24 cellular contexts compared by ENCODE assay signal in the genomic region with DNA sequence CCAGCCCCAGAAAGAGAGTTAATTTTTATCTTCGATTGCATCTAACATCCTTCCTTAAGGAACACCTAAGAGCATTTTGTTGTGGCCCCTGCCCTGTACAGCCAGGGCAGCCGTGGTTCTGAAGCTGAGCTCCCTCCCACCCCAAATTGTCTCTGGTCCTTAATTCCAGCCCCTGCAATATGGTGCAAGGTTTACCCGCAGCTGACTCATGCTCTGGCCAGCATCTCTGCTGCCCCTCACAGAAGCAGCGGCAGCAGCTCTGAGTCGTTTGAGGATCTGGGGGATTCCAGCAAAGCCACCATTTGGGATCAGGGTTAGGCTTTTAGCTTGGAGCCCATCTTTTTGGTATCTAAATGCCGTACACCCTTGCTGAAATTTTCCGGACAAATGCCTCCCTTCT. TPM values are rescaled to one million over a fixed set of nuclear protein-coding genes. Genes with fewer than 3 reads are reported as not detected.
DNase-seq lines count a peak whose midpoint lies in the region; ATAC-seq, FAIRE-seq and TF ChIP-seq lines count a peak whose summit lies in the region.
"Had no signal": no experiment of that assay in that cellular context is flagged by ENCODE, and none has a peak within 500 bp of the region (broad histone marks: within the 10 kb centered on the region; RNA-seq: fewer than 3 reads in every experiment).

No MANE protein-coding gene starts in this region.

- H3K4me2 ChIP-seq in SK-N-SH (no peak overlapping the region), IMR-90 (ENCODE audit: low read depth, low read length) (no peak overlapping the region), HepG2 (ENCODE audit: low read depth, low read length) (no peak overlapping the region)
- H3K4me2 ChIP-seq: GM23338, KMS-11 had no signal

- H3K4me3 Mint-ChIP-seq in progenitor cell of endocrine pancreas (ENCODE audit: low read depth) = peak overlapping the region; percentile 93
- H3K4me3 Mint-ChIP-seq: GM23338 had no signal

- H3K4me3 ChIP-seq in SK-N-SH (ENCODE audit: low read depth in 2 of 2, low read length in 1 of 2) (peak overlapping the region in 1 of 2 experiments; percentile 58; a peak in 1 of 4 replicates), IMR-90 (ENCODE audit: insufficient read depth, low read depth, low read length) (no peak overlapping the region), HepG2 (replicated peaks in 1 of 3; ENCODE audit: insufficient read depth in 1 of 3, low read depth in 2 of 3, low read length in 3 of 3) (no peak overlapping the region), stomach (no peak overlapping the region)
- H3K4me3 ChIP-seq: GM23338, HAP-1 had no signal

- H3K9me1 ChIP-seq in IMR-90 (ENCODE audit: insufficient read depth, low read length) = no peaks in the 10 kb centered on the region

- H3K36me3 Mint-ChIP-seq in progenitor cell of endocrine pancreas (ENCODE audit: insufficient read depth) = peaks cover 52% of the 10 kb centered on the region
- H3K36me3 Mint-ChIP-seq: CD14-positive monocyte had no signal

- H3K23ac ChIP-seq in IMR-90 (ENCODE audit: low read depth, low read length) = no peak overlapping the region

- CTCF ChIA-PET in SK-N-SH (lab: Yijun Ruan, JAX) (interaction anchor here (0.6 to 4.3 kb wide), 8 partner anchors 49 to 348 kb away, joined by 3 to 16 read pairs (median 4); no protein-coding TSS in a partner anchor), IMR-90 (lab: Yijun Ruan, JAX) (interaction anchor here (1.3 kb wide), 1 partner anchor 12 kb away, joined by 3 read pairs; no protein-coding TSS in a partner anchor), HepG2 (lab: Yijun Ruan, JAX; ENCODE audit: low intra/inter-chr PET ratio, low total read pairs) (no interaction called here)

- no peak overlapping the region for H3K14ac ChIP-seq in IMR-90 (replicated peaks; ENCODE audit: low read depth, low read length)

- no peaks in the 10 kb centered on the region for H3K79me1 ChIP-seq in IMR-90 (ENCODE audit: low read depth in 1 of 2, low read length in 2 of 2)

- H3K9me3 Mint-ChIP-seq in progenitor cell of endocrine pancreas (ENCODE audit: low read depth) = peaks cover 9% of the 10 kb centered on the region

- peaks cover 0 to 79% of the 10 kb centered on the region in 2 experiments; a peak in 1 of 4 replicates for H3K4me1 ChIP-seq in SK-N-SH (ENCODE audit: control insufficient read depth in 1 of 2, insufficient read depth in 2 of 2, low read depth in 1 of 2, low read length in 1 of 2)
- H3K4me1 ChIP-seq in IMR-90 (ENCODE audit: control insufficient read depth, insufficient read depth, low read length) = no peaks in the 10 kb centered on the region
- peaks cover 40% of the 10 kb centered on the region for H3K4me1 ChIP-seq in HepG2 (ENCODE audit: insufficient read depth, low read length)
- peaks cover 0 to 9% (median 2%) of the 10 kb centered on the region in 4 donors for H3K4me1 ChIP-seq in stomach
- H3K4me1 ChIP-seq: HAP-1 had no signal

- H2AFZ ChIP-seq in SK-N-SH (ENCODE audit: low read depth) (no peak overlapping the region), IMR-90 (replicated peaks; ENCODE audit: low read length, poor library complexity) (no peak overlapping the region), HepG2 (ENCODE audit: low read length) (no peak overlapping the region)
- H2AFZ ChIP-seq: GM23338 had no signal

- H3K9me3 ChIP-seq in SK-N-SH = no peaks in the 10 kb centered on the region
- no peaks in the 10 kb centered on the region for H3K9me3 ChIP-seq in IMR-90 (ENCODE audit: control insufficient read depth, insufficient read depth, low read length)
- no peaks in the 10 kb centered on the region for H3K9me3 ChIP-seq in HepG2 (ENCODE audit: low read length)
- H3K9me3 ChIP-seq in stomach = peaks cover 0 to 8% (median 0%) of the 10 kb centered on the region in 4 donors
- H3K9me3 ChIP-seq: HAP-1 had no signal

- H4K20me1 ChIP-seq in SK-N-SH (ENCODE audit: insufficient read depth) (no peaks in the 10 kb centered on the region), IMR-90 (ENCODE audit: insufficient read depth, low read length) (no peaks in the 10 kb centered on the region; the same call in 1 of the 2 replicates), HepG2 (ENCODE audit: insufficient read depth, low read length) (no peaks in the 10 kb centered on the region)

- 46% methylated on average over 5 of the region's 7 CpGs for WGBS in SK-N-SH (ENCODE audit: low lambda C conversion rate)
- 51% methylated on average over 4 of the region's 7 CpGs; no CpG with 5 or more reads in 1 of the 2 experiments for WGBS in IMR-90 (ENCODE audit: extremely low coverage in 2 of 2, insufficient read length in 1 of 2), 2 experiments
- WGBS in HepG2 (ENCODE audit: low lambda C conversion rate) = 84% methylated on average over 7 of the region's 7 CpGs
- 46 to 65% (median 55%) methylated on average over 6 to 7 of the region's 7 CpGs for WGBS in stomach, 5 donors

- no peak overlapping the region for H2AK5ac ChIP-seq in IMR-90 (ENCODE audit: low read depth, low read length)

- H3K36me3 ChIP-seq in SK-N-SH (replicated peaks in 1 of 2; ENCODE audit: control insufficient read depth in 1 of 2, insufficient read depth in 2 of 2, low read length in 1 of 2) (no peaks in the 10 kb centered on the region), IMR-90 (ENCODE audit: control insufficient read depth, insufficient read depth, low read length) (no peaks in the 10 kb centered on the region), HepG2 (replicated peaks in 1 of 2; ENCODE audit: control insufficient read depth in 1 of 2, insufficient read depth in 2 of 2, low read length in 2 of 2) (peaks cover 3 to 32% of the 10 kb centered on the region in 2 experiments), stomach (no peaks in the 10 kb centered on the region)
- H3K36me3 ChIP-seq: HAP-1 had no signal

- no peaks in the 10 kb centered on the region for H3K9me2 ChIP-seq in SK-N-SH

- DNase-seq in SK-N-SH = peak; percentile 32
- DNase-seq in IMR-90 = peak; percentile 15
- no peak for DNase-seq in HepG2 (ENCODE audit: low spot score)
- no peak for DNase-seq in progenitor cell of endocrine pancreas (ENCODE audit: low spot score, unreplicated experiment)
- DNase-seq in NOMO-1 (lab: John Stamatoyannopoulos, UW; ENCODE audit: unreplicated experiment in 2 of 2) = no peak
- DNase-seq in stomach = no peak
- no peak for DNase-seq in kidney glomerular epithelial cell (lab: John Stamatoyannopoulos, UW)
- DNase-seq: DMS53, NCI-H1105, NCI-H2029 treated with DMSO at 0.1 percent for 48 hours, NCI-H226, NCI-H510A treated with DMSO at 0.1 percent for 48 hours, NCI-H748 treated with DMSO at 0.1 percent for 48 hours, OCI-M1 had no signal

- H3K4ac ChIP-seq in IMR-90 (ENCODE audit: low read depth, low read length) = no peak overlapping the region

- H3K18ac ChIP-seq in IMR-90 (ENCODE audit: low read depth, low read length) = no peak overlapping the region

- ATAC-seq in SK-N-SH treated with all-trans-retinoic acid at 6 μM for 48 hours = no peak; the same call in 2 of the 3 replicates
- no peak for ATAC-seq in IMR-90 (ENCODE audit: low read depth)
- ATAC-seq in HepG2 = no peak
- ATAC-seq: GM23338, Right ventricle myocardium inferior had no signal

- TF ChIP-seq CTCF in SK-N-SH (IDR thresholded peaks at IDR 0.05) = no peak
- no peak for TF ChIP-seq CTCF in IMR-90 (conservative IDR thresholded peaks at IDR 0.05; ENCODE audit: low read depth, low read length)
- no peak for TF ChIP-seq CTCF in HepG2 (CRISPR knock-in tag; IDR thresholded peaks at IDR 0.05)
- no peak for TF ChIP-seq CTCF in progenitor cell of endocrine pancreas (IDR thresholded peaks at IDR 0.05; ENCODE audit: unreplicated experiment)
- no peak for TF ChIP-seq CTCF in stomach (IDR thresholded peaks at IDR 0.05)

- H3K27ac ChIP-seq in SK-N-SH (ENCODE audit: low read depth in 2 of 2, low read length in 1 of 2) (peak overlapping the region in 1 of 2 experiments; percentile 91; a peak in 2 of 4 replicates), IMR-90 (ENCODE audit: insufficient read depth, low read length) (no peak overlapping the region), HepG2 (ENCODE audit: extremely low read length, insufficient read depth, low read length) (no peak overlapping the region), stomach (no peak overlapping the region)
- H3K27ac ChIP-seq: HL-60, KMS-11 had no signal

- H3K27me3 Mint-ChIP-seq in progenitor cell of endocrine pancreas = peaks cover 23% of the 10 kb centered on the region

- H4K91ac ChIP-seq in IMR-90 (ENCODE audit: insufficient read depth, low read depth, low read length) = no peak overlapping the region

- no peaks in the 10 kb centered on the region for H3F3A ChIP-seq in SK-N-SH (replicated peaks; ENCODE audit: insufficient read depth)

- POLR2A ChIA-PET in SK-N-SH (lab: Yijun Ruan, JAX) (interaction anchor here (0.9 to 7.8 kb wide), 20 partner anchors 8 to 294 kb away, joined by 3 to 103 read pairs (median 5); no protein-coding TSS in a partner anchor), IMR-90 (lab: Charles Lee; ENCODE audit: unreplicated experiment) (interaction anchor here (1.0 kb wide), 1 partner anchor 37 kb away, joined by 4 read pairs; no protein-coding TSS in a partner anchor), HepG2 (lab: Yijun Ruan, JAX) (no interaction called here)

- BruUV-seq in IMR-90 (replicated peaks; lab: Mats Ljungman, UMichigan) (no TSS peak), HepG2 (replicated peaks; lab: Mats Ljungman, UMichigan) (no TSS peak)

- H3K27me3 ChIP-seq in SK-N-SH (ENCODE audit: insufficient read depth) = peaks cover 23% of the 10 kb centered on the region; the same call in 1 of the 2 replicates
- H3K27me3 ChIP-seq in IMR-90 (ENCODE audit: control insufficient read depth, insufficient read depth, low read length) = peaks cover 83% of the 10 kb centered on the region
- H3K27me3 ChIP-seq in HepG2 (ENCODE audit: control insufficient read depth in 1 of 2, insufficient read depth in 2 of 2, low read length in 2 of 2) = peaks cover 0 to 2% of the 10 kb centered on the region in 2 experiments; a peak in 2 of 5 replicates
- peaks cover 19 to 90% (median 42%) of the 10 kb centered on the region in 3 donors for H3K27me3 ChIP-seq in stomach

- no peak for FAIRE-seq in HepG2 (lab: Jason Lieb, UNC)
- FAIRE-seq: GM12891 had no signal

- no peak for TF ChIP-seq POLR2A in IMR-90 (IDR thresholded peaks at IDR 0.05; ENCODE audit: low read depth, low read length)
- TF ChIP-seq POLR2A in HepG2 (IDR thresholded peaks at IDR 0.05; ENCODE audit: insufficient read depth in 1 of 2, low read depth in 2 of 2, low read length in 2 of 2) = no peak
- TF ChIP-seq POLR2A in stomach (IDR thresholded peaks at IDR 0.05) = no peak

- H3K4me1 Mint-ChIP-seq in progenitor cell of endocrine pancreas (ENCODE audit: low read depth) = peaks cover 33% of the 10 kb centered on the region

- H2BK20ac ChIP-seq in IMR-90 (ENCODE audit: low read depth, low read length) = no peak overlapping the region

- no peak overlapping the region for H2BK120ac ChIP-seq in IMR-90 (ENCODE audit: low read depth, low read length)

- no peaks in the 10 kb centered on the region for H3K79me2 ChIP-seq in SK-N-SH (ENCODE audit: insufficient read depth)
- peaks cover 22% of the 10 kb centered on the region for H3K79me2 ChIP-seq in HepG2 (ENCODE audit: insufficient read depth, low read length)

- TF ChIP-seq EP300 in SK-N-SH (IDR thresholded peaks at IDR 0.05; ENCODE audit: borderline replicate concordance in 1 of 2, low read depth in 1 of 2, low read length in 1 of 2) (no peak), HepG2 (IDR thresholded peaks at IDR 0.05; ENCODE audit: low read depth in 2 of 2, low read length in 2 of 2) (no peak), HepG2 (CRISPR knock-in tag; IDR thresholded peaks at IDR 0.05; ENCODE audit: borderline replicate concordance) (no peak), stomach (IDR thresholded peaks at IDR 0.05) (no peak)

- no peak overlapping the region for H3K56ac ChIP-seq in IMR-90 (ENCODE audit: extremely low read depth, insufficient read depth, low read length)

- intact Hi-C loops in IMR-90 (cut with micrococcal nuclease) (no loop called here), HepG2 (cut with micrococcal nuclease; ENCODE audit: unreplicated experiment) (no loop called here), stomach (cut with DNase I; ENCODE audit: low total_unique reads) (no loop called here)

- dilution Hi-C loops in IMR-90 (cut with HindIII; ENCODE audit: low sequenced_read_pairs, unreplicated experiment) = no loop called here

- H2AK9ac ChIP-seq in IMR-90 (replicated peaks; ENCODE audit: low read depth, low read length, poor library complexity) = no peak overlapping the region

- in situ Hi-C loops in IMR-90 (cut with MboI; ENCODE audit: low sequenced_read_pairs) (no loop called here), HepG2 (cut with HindIII; ENCODE audit: extremely low pct_ligation_motif_present, low pct_unique_long_range_greater_than_20kb) (no loop called here)

- no peak overlapping the region for H3K9ac ChIP-seq in SK-N-SH
- H3K9ac ChIP-seq in IMR-90 (ENCODE audit: low read depth, low read length) = no peak overlapping the region
- no peak overlapping the region for H3K9ac ChIP-seq in HepG2 (ENCODE audit: insufficient read depth, low read depth, low read length)
- H3K9ac ChIP-seq: KMS-11 had no signal

- H2BK15ac ChIP-seq in IMR-90 (ENCODE audit: low read depth, low read length) = no peak overlapping the region

- TF ChIP-seq RAD21 in SK-N-SH (IDR thresholded peaks at IDR 0.05; ENCODE audit: low read length) (no peak), IMR-90 (IDR thresholded peaks at IDR 0.05; ENCODE audit: low read length) (no peak), HepG2 (CRISPR knock-in tag; IDR thresholded peaks at IDR 0.05) (no peak)

- H2BK5ac ChIP-seq in IMR-90 (ENCODE audit: low read depth, low read length, poor library complexity, severe bottlenecking) = no peak overlapping the region

- no peak overlapping the region for H4K5ac ChIP-seq in IMR-90 (ENCODE audit: low read depth, low read length)

- no peak overlapping the region for H4K8ac ChIP-seq in IMR-90 (ENCODE audit: low read depth in 2 of 2, low read length in 2 of 2)

- peak overlapping the region; percentile 41 for H3K27ac Mint-ChIP-seq in progenitor cell of endocrine pancreas
- H3K27ac Mint-ChIP-seq: CD14-positive monocyte, GM23338 had no signal

RNA-seq across cellular contexts. Expression of a gene that starts 3.3 kb away (rescaled TPM):
- 1.2 and 1.7 TPM in 2 replicates for polyA plus RNA-seq in SK-N-SH (2012; rRNA removed)
- polyA plus RNA-seq in SK-N-SH (2012; cell fraction: cytosol; rRNA removed) = 1.7 and 2.8 TPM in 2 replicates
- 0.73 and 0.87 TPM in 2 replicates for polyA plus RNA-seq in SK-N-SH (2012; cell fraction: nucleus; rRNA removed)
- total RNA-seq in IMR-90 (2012; rRNA removed) = under 0.01 TPM in 1 of 2 replicates, not detected in the other
- polyA plus RNA-seq in IMR-90 (2012; rRNA removed) = 0.07 TPM in 1 of 2 replicates, not detected in the other
- 0.03 and 0.28 TPM in 2 replicates for polyA plus RNA-seq in IMR-90 (2012; cell fraction: cytosol; rRNA removed)
- polyA plus RNA-seq in IMR-90 (2012; cell fraction: nucleus; rRNA removed; ENCODE audit: low replicate concordance) = 0.09 TPM in 1 of 2 replicates, not detected in the other
- total RNA-seq in HepG2 (2016; rRNA removed; fragmentation: Illumina TruSeq; extraction: Trizol) = 48.2 and 95.5 TPM in 2 replicates
- total RNA-seq in HepG2 (2016; cell fraction: cytosol; rRNA removed; fragmentation: Illumina TruSeq; extraction: Trizol; ENCODE audit: low read depth) = 20.1 and 21.5 TPM in 2 replicates
- 42.8 and 103 TPM in 2 replicates for total RNA-seq in HepG2 (2016; cell fraction: insoluble cytoplasmic fraction; rRNA removed; fragmentation: Illumina TruSeq; extraction: Trizol)
- total RNA-seq in HepG2 (2016; cell fraction: membrane; rRNA removed; fragmentation: Illumina TruSeq; extraction: Trizol) = 36.0 and 50.6 TPM in 2 replicates
- total RNA-seq in HepG2 (2016; cell fraction: nucleus; rRNA removed; fragmentation: Illumina TruSeq; extraction: Trizol) = 89.0 and 105 TPM in 2 replicates
- 312 and 395 TPM in 2 replicates for polyA plus RNA-seq in HepG2 (2011; rRNA removed)
- 265 and 361 TPM in 2 replicates for polyA plus RNA-seq in HepG2 (2011; cell fraction: cytosol; rRNA removed)
- 341 and 399 TPM in 2 replicates for polyA plus RNA-seq in HepG2 (2011; cell fraction: nucleus; rRNA removed)
- polyA plus RNA-seq in HepG2 (2012) = 757 and 768 TPM in 2 replicates
- polyA plus RNA-seq in HepG2 (2016; cell fraction: cytosol; fragmentation: Illumina TruSeq; extraction: Trizol; ENCODE audit: low read depth) = 47.2 and 71.3 TPM in 2 replicates
- polyA plus RNA-seq in HepG2 (2016; cell fraction: insoluble cytoplasmic fraction; fragmentation: Illumina TruSeq; extraction: Trizol; ENCODE audit: low read depth) = 105 and 121 TPM in 2 replicates
- polyA plus RNA-seq in HepG2 (2016; cell fraction: membrane; fragmentation: Illumina TruSeq; extraction: Trizol; ENCODE audit: low read depth) = 59.9 and 79.2 TPM in 2 replicates
- 324 and 361 TPM in 2 replicates for polyA plus RNA-seq in HepG2 (2016; cell fraction: nucleus; fragmentation: Illumina TruSeq; extraction: Trizol; ENCODE audit: insufficient read depth, low read depth)
- polyA minus RNA-seq in HepG2 (2011; rRNA and poly(A)+ RNA removed; ENCODE audit: low replicate concordance) = 0.49 and 99.7 TPM in 2 replicates
- 86.7 and 119 TPM in 2 replicates for polyA minus RNA-seq in HepG2 (2011; cell fraction: cytosol; rRNA and poly(A)+ RNA removed)
- 18.8 and 31.0 TPM in 2 replicates for polyA minus RNA-seq in HepG2 (2011; cell fraction: nucleus; rRNA and poly(A)+ RNA removed)
- 5,491 and 5,856 TPM in 2 replicates for total RNA-seq in progenitor cell of endocrine pancreas
- 10 to 100 TPM in 1 of 5 donors, not detected in 4; 24.6 TPM for total RNA-seq in stomach
- 1 to 10 TPM in 1 of 3 donors, under 1 TPM in 2; 0.05 to 6.7 (median 0.19) TPM for polyA plus RNA-seq in stomach
- total RNA-seq: A172, HT-29 had no signal
- polyA plus RNA-seq: CD14-positive monocyte had no signal

Comparison
In these comparisons a context has a peak if more than half of its experiments do, and no peak if none do; other contexts are left out.
1. DNase-seq: peak in SK-N-SH (single experiment) and IMR-90 (single experiment); none in HepG2 (single experiment), progenitor cell of endocrine pancreas (single experiment), NOMO-1 (0 of 2), stomach (single experiment) and kidney glomerular epithelial cell (single experiment).
2. RNA of a gene that starts 3.3 kb away (total RNA-seq): 5,491 to 5,856 TPM in progenitor cell of endocrine pancreas; 20.1 to 105 TPM in HepG2, under 0.01 TPM in IMR-90 and 24.6 TPM in stomach; every median in the first group is over 10 times any median in the second.